In genomic region chr6:26196846-26197683, GRCh38 we compare ENCODE assay signal across 8 cellular contexts.
DNase-seq lines count a peak whose midpoint lies in the region; ATAC-seq, FAIRE-seq and TF ChIP-seq lines count a peak whose summit lies in the region.

No MANE protein-coding gene starts in this region.

- DNase-seq in AG09309 (ENCODE audit: low read depth) (peak; percentile 87), NCI-H345 treated with DMSO at 0.1 percent for 48 hours (lab: John Stamatoyannopoulos, UW; ENCODE audit: unreplicated experiment) (peak; percentile 98), dermis microvascular lymphatic vessel endothelial cell (ENCODE audit: low read depth in 2 of 2) (peak; percentile 77 to 92), HepG2 (ENCODE audit: low spot score) (peak; percentile 93)
- DNase-seq in activated CD4-positive, alpha-beta T cell treated with anti-CD3 and anti-CD28 coated beads for 4 hours, result peak; percentile 77 to 84
- peak; percentile 82 for DNase-seq in stimulated activated CD4-positive, alpha-beta T cell treated with anti-CD3 and anti-CD28 coated beads, Interleukin-4, amount 100 ng/mL, for 24 hours

- H3K4me1 ChIP-seq in HepG2 (ENCODE audit: insufficient read depth, low read length), result peaks cover 30% of the 10 kb centered on the region

- H3K9me3 ChIP-seq in HepG2 (ENCODE audit: low read length), result no peaks in the 10 kb centered on the region

- peak overlapping the region; percentile 60 for H3K4me3 ChIP-seq in AG09309 (ENCODE audit: control insufficient read depth, low read depth, low read length)
- peak overlapping the region; percentile 81 to 90 (median 87) for H3K4me3 ChIP-seq in HepG2 (replicated peaks in 1 of 3; ENCODE audit: insufficient read depth in 1 of 3, low read depth in 2 of 3, low read length in 3 of 3)

- peaks cover 14% of the 10 kb centered on the region for H3K79me2 ChIP-seq in HepG2 (ENCODE audit: insufficient read depth, low read length)

- 3% methylated on average over 38 of the region's 51 CpGs for WGBS in HepG2 (ENCODE audit: low lambda C conversion rate)

- peak; percentile 99 for TF ChIP-seq POLR2A in HepG2 (IDR thresholded peaks at IDR 0.05; ENCODE audit: insufficient read depth in 1 of 2, low read depth in 2 of 2, low read length in 2 of 2)

- BruUV-seq in HepG2 (replicated peaks; lab: Mats Ljungman, UMichigan), result no TSS peak

- H2AFZ ChIP-seq in HepG2 (ENCODE audit: low read length), result no peak overlapping the region

- in situ Hi-C loops in HepG2 (cut with HindIII; ENCODE audit: extremely low pct_ligation_motif_present, low pct_unique_long_range_greater_than_20kb), result loop anchor here (5.0 kb wide), 1 partner anchor 75 kb away; a partner anchor contains a TSS

- POLR2A ChIA-PET in HepG2 (lab: Yijun Ruan, JAX), result interaction anchor here (0.7 to 7.9 kb wide), 19 partner anchors 7 to 1641 kb away, joined by 3 to 336 read pairs (median 11); a partner anchor contains a TSS

- ATAC-seq in GM18867 (IDR thresholded peaks at IDR 0.05; ENCODE audit: unreplicated experiment) (peak; percentile 45), HG03159 (IDR thresholded peaks at IDR 0.05; ENCODE audit: unreplicated experiment) (peak; percentile 37), HepG2 (peak; percentile 66)

- peak overlapping the region; percentile 94 for H3K27ac ChIP-seq in HepG2 (ENCODE audit: extremely low read length, insufficient read depth, low read length)

- no peaks in the 10 kb centered on the region for H4K20me1 ChIP-seq in HepG2 (ENCODE audit: insufficient read depth, low read length)

- intact Hi-C loops in HepG2 (cut with micrococcal nuclease; ENCODE audit: unreplicated experiment), result loop anchor here (1.0 to 10.0 kb wide), 6 partner anchors 8 to 1698 kb away; a partner anchor contains a TSS

- H3K36me3 ChIP-seq in HepG2 (replicated peaks in 1 of 2; ENCODE audit: control insufficient read depth in 1 of 2, insufficient read depth in 2 of 2, low read length in 2 of 2), result no peaks in the 10 kb centered on the region

- FAIRE-seq in HepG2 (lab: Jason Lieb, UNC), result peak; percentile 61

- TF ChIP-seq CTCF in AG09309 (IDR thresholded peaks at IDR 0.05; ENCODE audit: control insufficient read depth, insufficient read depth, low read depth, low read length, missing control alignments) (no peak), HepG2 (CRISPR knock-in tag; IDR thresholded peaks at IDR 0.05) (peak; percentile 60)

- peak; percentile 34 to 41; a peak in 2 of 4 replicates for TF ChIP-seq EP300 in HepG2 (IDR thresholded peaks at IDR 0.05; ENCODE audit: low read depth in 2 of 2, low read length in 2 of 2)
- peak; percentile 68 for TF ChIP-seq EP300 in HepG2 (CRISPR knock-in tag; IDR thresholded peaks at IDR 0.05; ENCODE audit: borderline replicate concordance)

- peak overlapping the region; percentile 90 for H3K9ac ChIP-seq in HepG2 (ENCODE audit: insufficient read depth, low read depth, low read length)

- CTCF ChIA-PET in HepG2 (lab: Yijun Ruan, JAX; ENCODE audit: low intra/inter-chr PET ratio, low total read pairs), result no interaction called here

- H3K27me3 ChIP-seq in HepG2 (ENCODE audit: control insufficient read depth in 1 of 2, insufficient read depth in 2 of 2, low read length in 2 of 2), result no peaks in the 10 kb centered on the region; a peak in 1 of 5 replicates

- TF ChIP-seq RAD21 in HepG2 (CRISPR knock-in tag; IDR thresholded peaks at IDR 0.05), result peak; percentile 53

- peak overlapping the region; percentile 90 for H3K4me2 ChIP-seq in HepG2 (ENCODE audit: low read depth, low read length)

TF ChIP-seq in HepG2, 621 proteins besides CTCF, POLR2A, EP300 and RAD21 (continues in another document):
- 0 out of 2 replicates have a peak, but pooled peaks have one; percentile 84 for TF ChIP-seq MZF1 (CRISPR knock-in tag; IDR thresholded peaks at IDR 0.05; ENCODE audit: borderline replicate concordance)
- 0 out of 2 replicates have a peak, but pooled peaks have one; percentile 29 for TF ChIP-seq ISX (CRISPR knock-in tag; conservative IDR thresholded peaks at IDR 0.05)
- TF ChIP-seq ZNF609 (CRISPR knock-in tag; IDR thresholded peaks at IDR 0.05; ENCODE audit: borderline replicate concordance), result peak; percentile 26; the same call in 1 of the 2 replicates
- TF ChIP-seq ZNF33A (CRISPR knock-in tag; IDR thresholded peaks at IDR 0.05; ENCODE audit: borderline replicate concordance), result no peak
- TF ChIP-seq ZNF792 (CRISPR knock-in tag; IDR thresholded peaks at IDR 0.05), result no peak
- TF ChIP-seq, protein P1, sequence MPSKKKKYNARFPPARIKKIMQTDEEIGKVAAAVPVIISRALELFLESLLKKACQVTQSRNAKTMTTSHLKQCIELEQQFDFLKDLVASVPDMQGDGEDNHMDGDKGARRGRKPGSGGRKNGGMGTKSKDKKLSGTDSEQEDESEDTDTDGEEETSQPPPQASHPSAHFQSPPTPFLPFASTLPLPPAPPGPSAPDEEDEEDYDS (CRISPR knock-in tag; IDR thresholded peaks at IDR 0.05), result peak; percentile 99
- TF ChIP-seq ZNF17 (CRISPR knock-in tag; IDR thresholded peaks at IDR 0.05), result no peak

Comparison
In these comparisons a context has a peak if more than half of its experiments do, and no peak if none do; other contexts are left out.
1. Peak in every context shown above with its lines: DNase-seq, ATAC-seq, H3K4me3 ChIP-seq and H3K27ac ChIP-seq.